In genomic region chr9:88075966-88076285, GRCh38 we compare ENCODE assay signal across 9 cellular contexts.
DNase-seq lines count a peak whose midpoint lies in the region; ATAC-seq and FAIRE-seq lines count a peak whose summit lies in the region.
"Had no signal": no experiment of that assay in that cellular context is flagged by ENCODE, and none has a peak within 500 bp of the region (broad histone marks: within the 10 kb centered on the region; RNA-seq: fewer than 3 reads in every experiment).

No MANE protein-coding gene starts in this region.

- H3K27ac Mint-ChIP-seq in activated T-helper 17 cell treated with anti-CD3 and anti-CD28 coated beads, Interleukin-2, amount 50 U/mL, for 72 hours: no peak overlapping the region
- H3K27ac Mint-ChIP-seq in stimulated activated effector memory CD8-positive, alpha-beta T cell treated with anti-CD3 and anti-CD28 coated beads, Interleukin-12 subunit alpha, Interleukin-12 subunit beta, amount 100 ng/mL, for 72 hours: no peak overlapping the region

- H3K9ac ChIP-seq in iPS-18a (ENCODE audit: low read length): peak overlapping the region; percentile 28

- no peaks in the 10 kb centered on the region for H3K36me3 ChIP-seq in iPS-18a (ENCODE audit: control insufficient read depth, low read depth, low read length)

- peak overlapping the region; percentile 74 for H3K4me3 Mint-ChIP-seq in activated T-helper 17 cell treated with anti-CD3 and anti-CD28 coated beads, Interleukin-2, amount 50 U/mL, for 72 hours
- peak overlapping the region; percentile 66 for H3K4me3 Mint-ChIP-seq in stimulated activated effector memory CD8-positive, alpha-beta T cell treated with anti-CD3 and anti-CD28 coated beads, Interleukin-12 subunit alpha, Interleukin-12 subunit beta, amount 100 ng/mL, for 72 hours

- H3K27ac ChIP-seq in iPS-18a (ENCODE audit: low read length): no peak overlapping the region

- no peaks in the 10 kb centered on the region for H3K36me3 Mint-ChIP-seq in activated T-helper 17 cell treated with anti-CD3 and anti-CD28 coated beads, Interleukin-2, amount 50 U/mL, for 72 hours (ENCODE audit: low read depth)
- H3K36me3 Mint-ChIP-seq in stimulated activated effector memory CD8-positive, alpha-beta T cell treated with anti-CD3 and anti-CD28 coated beads, Interleukin-12 subunit alpha, Interleukin-12 subunit beta, amount 100 ng/mL, for 72 hours: no peaks in the 10 kb centered on the region

- H3K4me1 Mint-ChIP-seq in activated T-helper 17 cell treated with anti-CD3 and anti-CD28 coated beads, Interleukin-2, amount 50 U/mL, for 72 hours: peaks cover 8% of the 10 kb centered on the region
- peaks cover 17% of the 10 kb centered on the region for H3K4me1 Mint-ChIP-seq in stimulated activated effector memory CD8-positive, alpha-beta T cell treated with anti-CD3 and anti-CD28 coated beads, Interleukin-12 subunit alpha, Interleukin-12 subunit beta, amount 100 ng/mL, for 72 hours

- H3K4me1 ChIP-seq in iPS-18a (ENCODE audit: control insufficient read depth, low read depth, low read length): peaks cover 13% of the 10 kb centered on the region

- H3K9me3 Mint-ChIP-seq in activated T-helper 17 cell treated with anti-CD3 and anti-CD28 coated beads, Interleukin-2, amount 50 U/mL, for 72 hours: no peaks in the 10 kb centered on the region
- no peaks in the 10 kb centered on the region for H3K9me3 Mint-ChIP-seq in stimulated activated effector memory CD8-positive, alpha-beta T cell treated with anti-CD3 and anti-CD28 coated beads, Interleukin-12 subunit alpha, Interleukin-12 subunit beta, amount 100 ng/mL, for 72 hours

- peak overlapping the region; percentile 80 for H3K4me3 ChIP-seq in iPS-18a (ENCODE audit: low read length)

- H3K27me3 Mint-ChIP-seq in activated T-helper 17 cell treated with anti-CD3 and anti-CD28 coated beads, Interleukin-2, amount 50 U/mL, for 72 hours: peaks cover 44% of the 10 kb centered on the region

- no peak for FAIRE-seq in RCC 7860 (lab: Jason Lieb, UNC)
- FAIRE-seq: A204.1 had no signal

- no peaks in the 10 kb centered on the region for H3K9me3 ChIP-seq in iPS-18a (ENCODE audit: control insufficient read depth, low read depth, low read length)

- peaks cover 29% of the 10 kb centered on the region for H3K27me3 ChIP-seq in iPS-18a (ENCODE audit: control insufficient read depth, insufficient read depth, low read length)

- DNase-seq in DMS 273 treated with DMSO at 0.1 percent for 48 hours (lab: John Stamatoyannopoulos, UW) (peak; percentile 17), DMS 273 (lab: John Stamatoyannopoulos, UW; ENCODE audit: unreplicated experiment) (no peak), RCC 7860 (ENCODE audit: low spot score) (no peak)
- DNase-seq in stimulated activated effector memory CD8-positive, alpha-beta T cell treated with anti-CD3 and anti-CD28 coated beads, Interleukin-12 subunit alpha, Interleukin-12 subunit beta, amount 100 ng/mL, for 72 hours (ENCODE audit: low spot score in 2 of 2): no peak
- no peak for DNase-seq in stimulated activated CD4-positive, alpha-beta T cell treated with anti-CD3 and anti-CD28 coated beads, Interleukin-12 subunit alpha, Interleukin-12 subunit beta, amount 100 ng/mL, for 4 hours

- ATAC-seq in activated T-helper 17 cell treated with anti-CD3 and anti-CD28 coated beads, Interleukin-2, amount 50 U/mL, for 72 hours (replicated peaks): no peak
- ATAC-seq in stimulated activated effector memory CD8-positive, alpha-beta T cell treated with anti-CD3 and anti-CD28 coated beads, Interleukin-12 subunit alpha, Interleukin-12 subunit beta, amount 100 ng/mL, for 72 hours: no peak
- no peak for ATAC-seq in HG03565 (IDR thresholded peaks at IDR 0.05; ENCODE audit: unreplicated experiment)
